Comparison of ENCODE assay signal across 9 cellular contexts in genomic region chr1:157626099-157626498, GRCh38. TPM values are rescaled to one million over a fixed set of nuclear protein-coding genes. Genes with fewer than 3 reads are reported as not detected.
A peak's percentile ranks its signal among the peaks of the same experiment; 100 is the strongest.
DNase-seq lines count a peak whose midpoint lies in the region; ATAC-seq and TF ChIP-seq lines count a peak whose summit lies in the region.
"Had no signal": no experiment of that assay in that cellular context is flagged by ENCODE, and none has a peak within 500 bp of the region (broad histone marks: within the 10 kb centered on the region; RNA-seq: fewer than 3 reads in every experiment).

No MANE protein-coding gene starts in this region.

- peaks cover 20% of the 10 kb centered on the region for H3K4me1 Mint-ChIP-seq in CD8-positive, alpha-beta T cell (ENCODE audit: low read depth)
- peaks cover 7% of the 10 kb centered on the region for H3K4me1 Mint-ChIP-seq in activated T-cell treated with anti-CD3 and anti-CD28 coated beads, Interleukin-2, amount 50 U/mL, for 24 hours (ENCODE audit: low read depth)

- in situ Hi-C loops in KBM-7 (cut with MboI; ENCODE audit: low pct_unique_long_range_greater_than_20kb, low sequenced_read_pairs), result no loop called here

- no peaks in the 10 kb centered on the region for H3K4me1 ChIP-seq in CD8-positive, alpha-beta T cell (ENCODE audit: insufficient read depth, low read length)

- H3K27me3 ChIP-seq in CD8-positive, alpha-beta T cell (ENCODE audit: insufficient read depth, low read length), result no peaks in the 10 kb centered on the region

- H3K4me3 Mint-ChIP-seq in CD8-positive, alpha-beta T cell, result no peak overlapping the region
- H3K4me3 Mint-ChIP-seq in activated T-cell treated with anti-CD3 and anti-CD28 coated beads, Interleukin-2, amount 50 U/mL, for 24 hours, result no peak overlapping the region
- H3K4me3 Mint-ChIP-seq: activated naive CD8-positive, alpha-beta T cell had no signal

- no peaks in the 10 kb centered on the region for H3K9me3 Mint-ChIP-seq in CD8-positive, alpha-beta T cell
- no peaks in the 10 kb centered on the region for H3K9me3 Mint-ChIP-seq in activated T-cell treated with anti-CD3 and anti-CD28 coated beads, Interleukin-2, amount 50 U/mL, for 24 hours

- H3K36me3 ChIP-seq in CD8-positive, alpha-beta T cell (ENCODE audit: insufficient read depth, low read length), result no peaks in the 10 kb centered on the region

- peak in 2 of 7 experiments; percentile 22 to 36 for DNase-seq in CD8-positive, alpha-beta T cell
- DNase-seq in KBM-7 (peak; percentile 26), epithelial cell of proximal tubule (ENCODE audit: low read depth) (no peak), Ammon's horn (ENCODE audit: low spot score) (no peak), NCI-H2081 (lab: John Stamatoyannopoulos, UW) (no peak)
- no peak for DNase-seq in activated T-cell treated with anti-CD3 and anti-CD28 coated beads, Interleukin-2, amount 50 U/mL, for 24 hours

- no peak overlapping the region for H3K4me3 ChIP-seq in CD8-positive, alpha-beta T cell (ENCODE audit: low read depth, low read length)
- H3K4me3 ChIP-seq in GM12875 (ENCODE audit: low read depth, low read length) (no peak overlapping the region), epithelial cell of proximal tubule (ENCODE audit: low read depth, low read length) (no peak overlapping the region)

- intact Hi-C loops in CD8-positive, alpha-beta T cell (cut with DNase I, micrococcal nuclease), result no loop called here

- H3K9me3 ChIP-seq in CD8-positive, alpha-beta T cell (ENCODE audit: low read length), result no peaks in the 10 kb centered on the region

- H3K27me3 Mint-ChIP-seq in CD8-positive, alpha-beta T cell (ENCODE audit: low read depth), result peaks cover 5% of the 10 kb centered on the region
- peaks cover 34% of the 10 kb centered on the region for H3K27me3 Mint-ChIP-seq in activated T-cell treated with anti-CD3 and anti-CD28 coated beads, Interleukin-2, amount 50 U/mL, for 24 hours

- no peak for TF ChIP-seq CTCF in CD8-positive, alpha-beta T cell (IDR thresholded peaks at IDR 0.05)
- TF ChIP-seq CTCF in GM12875 (IDR thresholded peaks at IDR 0.05; ENCODE audit: borderline replicate concordance, insufficient read depth, low read depth, low read length), result peak; percentile 62
- peak; percentile 43 for TF ChIP-seq CTCF in epithelial cell of proximal tubule (conservative IDR thresholded peaks at IDR 0.05; ENCODE audit: low read depth, low read length)

- POLR2A ChIA-PET in CD8-positive, alpha-beta T cell (lab: Charles Lee), result no interaction called here

- peak; percentile 42 for ATAC-seq in CD8-positive, alpha-beta T cell
- ATAC-seq in GM18907 (IDR thresholded peaks at IDR 0.05; ENCODE audit: unreplicated experiment), result no peak

- H3K27ac Mint-ChIP-seq in CD8-positive, alpha-beta T cell, result no peak overlapping the region
- no peak overlapping the region for H3K27ac Mint-ChIP-seq in activated T-cell treated with anti-CD3 and anti-CD28 coated beads, Interleukin-2, amount 50 U/mL, for 24 hours
- H3K27ac Mint-ChIP-seq: activated naive CD8-positive, alpha-beta T cell had no signal

- H3K36me3 Mint-ChIP-seq in CD8-positive, alpha-beta T cell, result no peaks in the 10 kb centered on the region
- no peaks in the 10 kb centered on the region for H3K36me3 Mint-ChIP-seq in activated T-cell treated with anti-CD3 and anti-CD28 coated beads, Interleukin-2, amount 50 U/mL, for 24 hours (ENCODE audit: low read depth)
- H3K36me3 Mint-ChIP-seq: activated naive CD8-positive, alpha-beta T cell had no signal

- no peak overlapping the region for H3K27ac ChIP-seq in CD8-positive, alpha-beta T cell (ENCODE audit: low read depth, low read length)

- CTCF ChIA-PET in CD8-positive, alpha-beta T cell (lab: Charles Lee), result interaction anchor here (1.0 kb wide), 1 partner anchor 31 kb away, joined by 3 read pairs; no protein-coding TSS in a partner anchor

RNA-seq across cellular contexts. Expression of gene FCRL4, which starts 28.2 kb away (rescaled TPM):
- not detected for total RNA-seq in CD8-positive, alpha-beta T cell
- not detected in 2 replicates for total RNA-seq in epithelial cell of proximal tubule
